Comparison of ENCODE assay signal across 12 cellular contexts in the genomic region with DNA sequence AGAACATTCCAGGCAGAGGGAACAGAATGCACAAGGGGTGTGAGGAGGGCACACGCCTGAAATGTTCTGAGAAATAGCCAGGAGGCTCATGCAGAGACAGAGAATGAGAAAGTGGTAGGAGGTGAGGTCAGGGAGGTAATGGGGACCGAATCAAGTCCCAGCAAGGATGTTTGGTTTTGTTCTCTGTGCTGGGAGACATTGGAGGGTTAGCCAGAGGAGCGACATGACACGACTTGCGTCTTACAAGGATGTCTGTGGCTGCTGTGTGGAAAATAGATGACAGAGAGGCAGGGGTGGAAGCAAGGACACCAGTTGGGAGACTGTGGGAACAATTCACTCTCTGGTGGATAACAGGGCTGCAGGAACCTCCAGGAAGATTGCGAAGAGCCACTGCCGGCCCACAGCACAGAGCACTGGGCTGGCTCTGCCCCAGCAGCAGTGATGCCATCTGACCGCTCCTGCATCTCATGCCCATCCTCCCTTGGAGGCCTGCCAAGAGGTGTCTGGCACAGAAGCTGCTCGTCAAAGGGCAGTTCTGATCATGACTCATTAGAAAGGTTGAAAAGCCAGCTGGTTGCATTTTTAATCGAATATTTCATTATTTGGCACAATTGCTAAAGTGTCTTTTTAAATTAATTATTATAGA. TPM values are rescaled to one million over a fixed set of nuclear protein-coding genes. Genes with fewer than 3 reads are reported as not detected.
A peak's percentile ranks its signal among the peaks of the same experiment; 100 is the strongest.
DNase-seq lines count a peak whose midpoint lies in the region; ATAC-seq and TF ChIP-seq lines count a peak whose summit lies in the region.
"Had no signal": no experiment of that assay in that cellular context is flagged by ENCODE, and none has a peak within 500 bp of the region (broad histone marks: within the 10 kb centered on the region; RNA-seq: fewer than 3 reads in every experiment).

No MANE protein-coding gene starts in this region.

- no peak for TF ChIP-seq CTCF in right lobe of liver (IDR thresholded peaks at IDR 0.05)
- no peak for TF ChIP-seq CTCF in tibial artery (IDR thresholded peaks at IDR 0.05)

- H3K36me3 ChIP-seq in right lobe of liver (no peaks in the 10 kb centered on the region), tibial artery (no peaks in the 10 kb centered on the region)
- H3K36me3 ChIP-seq: colonic mucosa had no signal

- H3K27me3 ChIP-seq in right lobe of liver (no peaks in the 10 kb centered on the region), tibial artery (peaks cover 0 to 19% of the 10 kb centered on the region in 2 donors)
- H3K27me3 ChIP-seq: colonic mucosa had no signal

- peak; percentile 18 for DNase-seq in DMS153 treated with DMSO at 0.1 percent for 48 hours (lab: John Stamatoyannopoulos, UW; ENCODE audit: unreplicated experiment)
- DNase-seq in NCI-H2029 treated with DMSO at 0.1 percent for 48 hours (lab: John Stamatoyannopoulos, UW): peak; percentile 92
- peak; percentile 79 for DNase-seq in astrocyte of the hippocampus (ENCODE audit: low read depth, low spot score)
- peak; percentile 89 to 92 (median 91) for DNase-seq in right lobe of liver
- DNase-seq in tibial artery: no peak
- DNase-seq in DMS114 treated with DMSO at 0.1 percent for 48 hours (lab: John Stamatoyannopoulos, UW; ENCODE audit: unreplicated experiment): no peak
- no peak for DNase-seq in HuH-7.5 (ENCODE audit: low spot score)
- DNase-seq: activated effector memory CD4-positive, alpha-beta T cell treated with anti-CD3 and anti-CD28 coated beads, Interleukin-2, amount 50 U/mL, for 16 hours; CD4-positive, alpha-beta memory T cell; colonic mucosa had no signal

- TF ChIP-seq POLR2A in right lobe of liver (IDR thresholded peaks at IDR 0.05): no peak

- H3K9me3 ChIP-seq in right lobe of liver: no peaks in the 10 kb centered on the region
- H3K9me3 ChIP-seq in tibial artery: peaks cover 0 to 8% (median 0%) of the 10 kb centered on the region in 3 donors
- H3K9me3 ChIP-seq: colonic mucosa had no signal

- ATAC-seq in right lobe of liver (peak; percentile 93 to 98 (median 95)), GM18867 (IDR thresholded peaks at IDR 0.05; ENCODE audit: unreplicated experiment) (no peak)

- intact Hi-C loops in right lobe of liver (cut with DNase I): loop anchor here (10.0 kb wide), 3 partner anchors 145 to 265 kb away; no protein-coding TSS in a partner anchor
- intact Hi-C loops in tibial artery (cut with DNase I; ENCODE audit: low total_unique reads): loop anchor here (10.0 kb wide), 1 partner anchor 265 kb away; no protein-coding TSS in a partner anchor

- H3K27ac ChIP-seq in right lobe of liver (no peak overlapping the region), tibial artery (no peak overlapping the region)
- H3K27ac ChIP-seq: colonic mucosa, skin epidermis had no signal

- peaks cover 0 to 8% (median 0%) of the 10 kb centered on the region in 4 donors for H3K4me1 ChIP-seq in right lobe of liver
- no peaks in the 10 kb centered on the region for H3K4me1 ChIP-seq in tibial artery
- H3K4me1 ChIP-seq: colonic mucosa had no signal

- H3K4me3 ChIP-seq in right lobe of liver (no peak overlapping the region), tibial artery (no peak overlapping the region)
- H3K4me3 ChIP-seq: colonic mucosa, skin epidermis had no signal

- 35% methylated on average over 8 of the region's 10 CpGs for WGBS in right lobe of liver (ENCODE audit: insufficient coverage, low coverage, low lambda C conversion rate, missing lambda C conversion rate)

RNA-seq across cellular contexts. Expression of a gene that starts 57.7 kb away (rescaled TPM):
- total RNA-seq in right lobe of liver: 1 to 10 TPM in 4 of 6 experiments, under 1 TPM in 2; 0.32 to 5.2 (median 1.1) TPM

Comparison
In these comparisons a context has a peak if more than half of its experiments do, and no peak if none do; other contexts are left out.
1. DNase-seq: peak in DMS153 treated with DMSO at 0.1 percent for 48 hours (single experiment), NCI-H2029 treated with DMSO at 0.1 percent for 48 hours (single experiment), astrocyte of the hippocampus (single experiment) and right lobe of liver (3 of 3); none in tibial artery (0 of 2), DMS114 treated with DMSO at 0.1 percent for 48 hours (single experiment) and HuH-7.5 (single experiment).